Comparison of ENCODE assay signal across 8 cellular contexts in the genomic region with DNA sequence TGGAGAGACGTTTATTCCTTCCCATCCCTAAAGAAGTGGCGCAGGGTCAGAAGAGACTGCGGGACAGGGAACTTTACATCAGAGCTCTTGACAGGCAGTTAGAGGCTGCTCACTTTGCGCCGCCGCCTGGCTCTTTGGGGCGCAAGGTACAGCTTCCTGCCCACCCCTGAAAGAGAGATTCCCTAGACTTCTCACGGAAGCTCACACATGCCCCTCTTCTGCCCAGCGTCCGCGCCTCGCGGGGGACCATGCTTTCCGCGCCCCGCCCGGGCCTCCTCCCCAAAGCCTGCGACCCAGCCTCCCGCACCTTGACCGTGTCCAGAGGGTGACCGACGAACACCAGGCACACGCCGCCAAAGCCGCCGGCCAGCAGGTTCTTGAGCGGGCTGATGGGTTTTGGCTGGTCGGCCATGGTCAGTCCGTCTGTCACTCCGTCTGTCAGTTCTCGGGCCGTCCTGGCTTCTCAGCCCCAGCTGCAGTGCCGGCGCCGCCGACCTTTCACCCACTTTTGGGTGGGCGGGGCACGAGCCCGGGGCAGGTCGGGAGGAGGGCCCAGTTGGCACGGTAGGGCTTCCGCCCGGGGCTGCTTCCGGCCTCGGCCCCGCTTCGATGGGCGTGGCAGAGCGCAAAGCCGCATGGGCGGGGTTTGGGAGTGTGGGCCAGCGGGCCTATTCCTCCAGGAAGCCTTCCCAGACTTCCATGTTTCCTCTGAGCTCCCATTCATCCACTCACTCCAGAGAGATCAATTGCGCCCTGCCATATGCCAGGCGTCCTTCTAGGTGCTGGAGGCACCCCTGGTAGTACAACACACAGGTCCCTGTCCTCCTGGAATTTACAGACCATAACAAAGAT. TPM values are rescaled to one million over a fixed set of nuclear protein-coding genes. Genes with fewer than 3 reads are reported as not detected.
DNase-seq lines count a peak whose midpoint lies in the region; ATAC-seq and TF ChIP-seq lines count a peak whose summit lies in the region.

A gene with protein sequence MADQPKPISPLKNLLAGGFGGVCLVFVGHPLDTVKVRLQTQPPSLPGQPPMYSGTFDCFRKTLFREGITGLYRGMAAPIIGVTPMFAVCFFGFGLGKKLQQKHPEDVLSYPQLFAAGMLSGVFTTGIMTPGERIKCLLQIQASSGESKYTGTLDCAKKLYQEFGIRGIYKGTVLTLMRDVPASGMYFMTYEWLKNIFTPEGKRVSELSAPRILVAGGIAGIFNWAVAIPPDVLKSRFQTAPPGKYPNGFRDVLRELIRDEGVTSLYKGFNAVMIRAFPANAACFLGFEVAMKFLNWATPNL (minus strand): TSS at position 500 of the 852 bp plus-strand sequence. CDS start 88 bp downstream, at position 412.

- DNase-seq in COLO668 (lab: John Stamatoyannopoulos, UW; ENCODE audit: unreplicated experiment) (peak; percentile 81), HL-60 (ENCODE audit: low read depth in 1 of 2, low spot score in 1 of 2) (peak; percentile 79 to 89), OCI-M1 (lab: John Stamatoyannopoulos, UW) (peak; percentile 97)
- peak; percentile 89 for DNase-seq in activated T-cell treated with anti-CD3 and anti-CD28 coated beads, Interleukin-2, amount 50 U/mL, for 1 hour
- DNase-seq in stimulated activated CD8-positive, alpha-beta memory T cell treated with anti-CD3 and anti-CD28 coated beads, Interleukin-7, amount 100 ng/mL, for 1 hour (ENCODE audit: low read depth in 2 of 2), result peak; percentile 77 to 81

- no peaks in the 10 kb centered on the region for H3K9me3 ChIP-seq in muscle layer of colon (ENCODE audit: low read length)

- no peaks in the 10 kb centered on the region for H3K36me3 ChIP-seq in muscle layer of colon (ENCODE audit: insufficient read depth, low read length)

- H3K27me3 ChIP-seq in HL-60 (ENCODE audit: insufficient read depth, poor library complexity, severe bottlenecking), result no peaks in the 10 kb centered on the region
- no peaks in the 10 kb centered on the region for H3K27me3 ChIP-seq in muscle layer of colon (ENCODE audit: control insufficient read depth in 1 of 2, insufficient read depth in 2 of 2, low read length in 2 of 2)

- H3K4me1 ChIP-seq in muscle layer of colon (ENCODE audit: insufficient read depth, low read length), result peaks cover 13% of the 10 kb centered on the region

- ATAC-seq in GM19455 (IDR thresholded peaks at IDR 0.05; ENCODE audit: unreplicated experiment) (peak; percentile 82), esophagus mucosa (peak; percentile 98)

- TF ChIP-seq CTCF in HL-60 (IDR thresholded peaks at IDR 0.05; ENCODE audit: insufficient read depth, low read length), result no peak

- H3K9ac ChIP-seq in muscle layer of colon (ENCODE audit: low read length), result peak within 1 kb of the TSS; percentile 31

- peak within 1 kb of the TSS; percentile 82 for H3K4me3 ChIP-seq in HL-60 (replicated peaks; ENCODE audit: insufficient read depth, low read length)
- H3K4me3 ChIP-seq in muscle layer of colon (ENCODE audit: low read depth in 1 of 2, low read length in 2 of 2), result peak within 1 kb of the TSS; percentile 75 to 85

- peak within 1 kb of the TSS; percentile 67 for H3K27ac ChIP-seq in HL-60 (replicated peaks)
- H3K27ac ChIP-seq in muscle layer of colon (ENCODE audit: low read depth, low read length), result peak within 1 kb of the TSS; percentile 76

RNA-seq across cellular contexts. Expression of the gene that starts here (rescaled TPM):
- total RNA-seq in esophagus mucosa, result 4.7 TPM

Comparison
In these comparisons a context has a peak if more than half of its experiments do, and no peak if none do; other contexts are left out.
1. Peak in every context shown above with its lines: DNase-seq, ATAC-seq, H3K4me3 ChIP-seq and H3K27ac ChIP-seq.